ENCODE assay signal across 28 cellular contexts in the genomic region with DNA sequence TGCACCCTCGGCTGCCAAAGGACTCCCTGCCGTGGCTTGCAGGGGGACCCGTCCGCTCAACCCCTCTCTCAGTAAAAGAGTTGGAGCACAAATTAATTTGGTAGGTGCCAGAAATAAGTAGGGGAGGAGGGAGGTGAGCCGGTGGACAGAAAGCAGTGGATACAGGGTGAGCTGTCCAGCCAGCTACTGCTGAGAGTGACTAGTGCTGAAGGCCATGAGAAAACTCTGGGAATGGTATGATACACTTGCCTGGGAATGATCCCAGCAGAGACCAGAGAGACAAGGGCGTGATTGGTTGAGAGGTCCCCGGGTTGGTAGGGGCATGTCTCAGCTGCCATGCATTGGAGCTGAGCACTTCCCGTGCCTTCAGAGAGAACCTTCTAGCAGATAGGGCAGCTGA. TPM values are rescaled to one million over a fixed set of nuclear protein-coding genes. Genes with fewer than 3 reads are reported as not detected.
A peak's percentile ranks its signal among the peaks of the same experiment; 100 is the strongest.
DNase-seq lines count a peak whose midpoint lies in the region; ATAC-seq, FAIRE-seq and TF ChIP-seq lines count a peak whose summit lies in the region.
"Had no signal": no experiment of that assay in that cellular context is flagged by ENCODE, and none has a peak within 500 bp of the region (broad histone marks: within the 10 kb centered on the region; RNA-seq: fewer than 3 reads in every experiment).

No MANE protein-coding gene starts in this region.

- H2AK9ac ChIP-seq in IMR-90 (replicated peaks; ENCODE audit: low read depth, low read length, poor library complexity), result no peak overlapping the region

- H3K27ac Mint-ChIP-seq in activated T-cell treated with anti-CD3 and anti-CD28 coated beads, Interleukin-2, amount 50 U/mL, for 72 hours, result no peak overlapping the region
- H3K27ac Mint-ChIP-seq: CD8-positive, alpha-beta T cell; GM23338; H9; T-helper 17 cell had no signal

- POLR2A ChIA-PET in A549 (lab: Yijun Ruan, JAX) (interaction anchor here (0.9 kb wide), 1 partner anchor 15 kb away, joined by 3 read pairs; no protein-coding TSS in a partner anchor), IMR-90 (lab: Charles Lee; ENCODE audit: unreplicated experiment) (no interaction called here)

- H3K4me3 ChIP-seq in A549 (no peak overlapping the region), IMR-90 (ENCODE audit: insufficient read depth, low read depth, low read length) (no peak overlapping the region), esophagus muscularis mucosa (no peak overlapping the region), right atrium auricular region (no peak overlapping the region)
- H3K4me3 ChIP-seq: GM23338, MG63, SK-N-MC had no signal

- 85% methylated on average over 5 of the region's 8 CpGs for WGBS in A549 (ENCODE audit: missing lambda C conversion rate)
- 55% methylated on average over 2 of the region's 8 CpGs; no CpG with 5 or more reads in 1 of the 2 experiments for WGBS in IMR-90 (ENCODE audit: extremely low coverage in 2 of 2, insufficient read length in 1 of 2), 2 experiments
- WGBS in esophagus muscularis mucosa, result 79% methylated on average over 8 of the region's 8 CpGs

- H3K4ac ChIP-seq in IMR-90 (ENCODE audit: low read depth, low read length), result no peak overlapping the region

- no peak overlapping the region for H3K56ac ChIP-seq in IMR-90 (ENCODE audit: extremely low read depth, insufficient read depth, low read length)

- H3K4me3 Mint-ChIP-seq in activated T-cell treated with anti-CD3 and anti-CD28 coated beads, Interleukin-2, amount 50 U/mL, for 72 hours, result no peak overlapping the region
- H3K4me3 Mint-ChIP-seq: CD8-positive, alpha-beta T cell; GM23338; H9; T-helper 17 cell had no signal

- H2AFZ ChIP-seq in IMR-90 (replicated peaks; ENCODE audit: low read length, poor library complexity), result peak overlapping the region; percentile 38
- H2AFZ ChIP-seq: GM23338 had no signal

- no peak overlapping the region for H2BK15ac ChIP-seq in IMR-90 (ENCODE audit: low read depth, low read length)

- peaks cover 0 to 5% of the 10 kb centered on the region in 2 donors for H3K9me3 Mint-ChIP-seq in activated T-cell treated with anti-CD3 and anti-CD28 coated beads, Interleukin-2, amount 50 U/mL, for 72 hours

- H2BK120ac ChIP-seq in IMR-90 (ENCODE audit: low read depth, low read length), result no peak overlapping the region

- TF ChIP-seq POLR2A in A549 (IDR thresholded peaks at IDR 0.05; ENCODE audit: low read length) (no peak), IMR-90 (IDR thresholded peaks at IDR 0.05; ENCODE audit: low read depth, low read length) (no peak), esophagus muscularis mucosa (IDR thresholded peaks at IDR 0.05; ENCODE audit: low read depth) (no peak)

- no peak for TF ChIP-seq RAD21 in A549 (conservative IDR thresholded peaks at IDR 0.05 in 1 of 2, IDR thresholded peaks at IDR 0.05 in 1 of 2)
- TF ChIP-seq RAD21 in IMR-90 (IDR thresholded peaks at IDR 0.05; ENCODE audit: low read length), result no peak

- no peak overlapping the region for H2BK5ac ChIP-seq in IMR-90 (ENCODE audit: low read depth, low read length, poor library complexity, severe bottlenecking)

- in situ Hi-C loops in IMR-90 (cut with MboI; ENCODE audit: low sequenced_read_pairs), result no loop called here

- H3K36me3 Mint-ChIP-seq in activated T-cell treated with anti-CD3 and anti-CD28 coated beads, Interleukin-2, amount 50 U/mL, for 72 hours (ENCODE audit: insufficient read depth in 2 of 2), result peaks cover 2% of the 10 kb centered on the region in 2 donors
- H3K36me3 Mint-ChIP-seq: CD8-positive, alpha-beta T cell had no signal

- no peak overlapping the region for H3K23ac ChIP-seq in IMR-90 (ENCODE audit: low read depth, low read length)

- ATAC-seq in A549 (no peak), IMR-90 (ENCODE audit: low read depth) (peak; percentile 33; the same call in 1 of the 2 replicates), GM18858 (IDR thresholded peaks at IDR 0.05; ENCODE audit: unreplicated experiment) (no peak)
- no peak for ATAC-seq in activated T-cell treated with anti-CD3 and anti-CD28 coated beads, Interleukin-2, amount 50 U/mL, for 72 hours (replicated peaks in 1 of 2)
- ATAC-seq: CD8-positive, alpha-beta T cell; GM23338; T-helper 17 cell had no signal

- TF ChIP-seq CTCF in A549 (IDR thresholded peaks at IDR 0.05) (no peak), IMR-90 (conservative IDR thresholded peaks at IDR 0.05; ENCODE audit: low read depth, low read length) (no peak), esophagus muscularis mucosa (IDR thresholded peaks at IDR 0.05) (no peak), right atrium auricular region (IDR thresholded peaks at IDR 0.05) (no peak)

- H4K91ac ChIP-seq in IMR-90 (ENCODE audit: insufficient read depth, low read depth, low read length), result no peak overlapping the region

- H3K36me3 ChIP-seq in IMR-90 (ENCODE audit: control insufficient read depth, insufficient read depth, low read length) (no peaks in the 10 kb centered on the region), esophagus muscularis mucosa (no peaks in the 10 kb centered on the region), right atrium auricular region (no peaks in the 10 kb centered on the region)
- H3K36me3 ChIP-seq: MG63 had no signal

- peak overlapping the region; percentile 27 to 63 for H3K27ac ChIP-seq in A549
- H3K27ac ChIP-seq in IMR-90 (ENCODE audit: insufficient read depth, low read length), result no peak overlapping the region
- H3K27ac ChIP-seq in esophagus muscularis mucosa (replicated peaks in 1 of 4), result no peak overlapping the region
- no peak overlapping the region for H3K27ac ChIP-seq in right atrium auricular region
- H3K27ac ChIP-seq: C4-2B, SK-N-MC had no signal

- H3K27me3 Mint-ChIP-seq in activated T-cell treated with anti-CD3 and anti-CD28 coated beads, Interleukin-2, amount 50 U/mL, for 72 hours (ENCODE audit: low read depth), result peaks cover 50% of the 10 kb centered on the region

- no peak overlapping the region for H2AK5ac ChIP-seq in IMR-90 (ENCODE audit: low read depth, low read length)

- peaks cover 23% of the 10 kb centered on the region for H3K9me1 ChIP-seq in IMR-90 (ENCODE audit: insufficient read depth, low read length)

- dilution Hi-C loops in IMR-90 (cut with HindIII; ENCODE audit: low sequenced_read_pairs, unreplicated experiment), result no loop called here

- H4K20me1 ChIP-seq in IMR-90 (ENCODE audit: insufficient read depth, low read length), result no peaks in the 10 kb centered on the region

- no peak overlapping the region for H4K5ac ChIP-seq in IMR-90 (ENCODE audit: low read depth, low read length)

- TF ChIP-seq EP300 in A549 (IDR thresholded peaks at IDR 0.05) (no peak), esophagus muscularis mucosa (IDR thresholded peaks at IDR 0.05) (no peak)

- DNase-seq in A549 (ENCODE audit: low read depth in 1 of 2, low spot score in 1 of 2), result no peak
- peak; percentile 70 for DNase-seq in EH (ENCODE audit: low read depth)
- peak; percentile 30 for DNase-seq in IMR-90
- peak; percentile 29 for DNase-seq in esophagus muscularis mucosa (ENCODE audit: extremely low spot score)
- DNase-seq in right atrium auricular region (ENCODE audit: low spot score), result no peak
- no peak for DNase-seq in NCI-H2171 (lab: John Stamatoyannopoulos, UW)
- DNase-seq in activated T-cell treated with anti-CD3 and anti-CD28 coated beads, Interleukin-2, amount 50 U/mL, for 72 hours, result no peak
- DNase-seq: AML-193; Caco-2; CD8-positive, alpha-beta T cell; DMS 273 treated with DMSO at 0.1 percent for 48 hours; DMS79; H9; KBM-7; MG63; NCI-H2029; NCI-H226; NCI-H510A; NCI-H69; SIG-M5; T-helper 17 cell had no signal

- CTCF ChIA-PET in A549 (lab: Yijun Ruan, JAX) (interaction anchor here (1.4 to 2.2 kb wide), 3 partner anchors 15 to 530 kb away, joined by 3 to 10 read pairs (median 6); a partner anchor contains a TSS), IMR-90 (lab: Yijun Ruan, JAX) (interaction anchor here (0.8 kb wide), 1 partner anchor 9 kb away, joined by 3 read pairs; no protein-coding TSS in a partner anchor)

- no peaks in the 10 kb centered on the region for H3K4me1 Mint-ChIP-seq in activated T-cell treated with anti-CD3 and anti-CD28 coated beads, Interleukin-2, amount 50 U/mL, for 72 hours (ENCODE audit: low read depth)
- H3K4me1 Mint-ChIP-seq: H9, T-helper 17 cell had no signal

- H3K9ac ChIP-seq in IMR-90 (ENCODE audit: low read depth, low read length), result no peak overlapping the region

- peaks cover 48% of the 10 kb centered on the region for H3K4me1 ChIP-seq in A549
- peaks cover 23% of the 10 kb centered on the region for H3K4me1 ChIP-seq in IMR-90 (ENCODE audit: control insufficient read depth, insufficient read depth, low read length)
- peaks cover 0 to 52% (median 48%) of the 10 kb centered on the region in 4 donors for H3K4me1 ChIP-seq in esophagus muscularis mucosa
- H3K4me1 ChIP-seq in right atrium auricular region, result no peaks in the 10 kb centered on the region

- no peak overlapping the region for H4K8ac ChIP-seq in IMR-90 (ENCODE audit: low read depth in 2 of 2, low read length in 2 of 2)

- H3K4me2 ChIP-seq in A549 (no peak overlapping the region), IMR-90 (ENCODE audit: low read depth, low read length) (no peak overlapping the region)
- H3K4me2 ChIP-seq: GM23338 had no signal

- no peak for FAIRE-seq in A549 (lab: Jason Lieb, UNC)
- FAIRE-seq: GM18507, RCC 7860 had no signal

- no peaks in the 10 kb centered on the region for H3K27me3 ChIP-seq in IMR-90 (ENCODE audit: control insufficient read depth, insufficient read depth, low read length)
- no peaks in the 10 kb centered on the region for H3K27me3 ChIP-seq in esophagus muscularis mucosa
- H3K27me3 ChIP-seq in right atrium auricular region, result no peaks in the 10 kb centered on the region
- H3K27me3 ChIP-seq: MG63 had no signal

- H3K14ac ChIP-seq in IMR-90 (replicated peaks; ENCODE audit: low read depth, low read length), result no peak overlapping the region

- 0 out of 3 replicates have a peak, but pooled peaks cover 5% of the 10 kb centered on the region for H3K9me3 ChIP-seq in A549
- no peaks in the 10 kb centered on the region for H3K9me3 ChIP-seq in IMR-90 (ENCODE audit: control insufficient read depth, insufficient read depth, low read length)
- H3K9me3 ChIP-seq in esophagus muscularis mucosa, result no peaks in the 10 kb centered on the region
- H3K9me3 ChIP-seq in right atrium auricular region, result no peaks in the 10 kb centered on the region
- H3K9me3 ChIP-seq: MG63 had no signal

- no peak overlapping the region for H2BK20ac ChIP-seq in IMR-90 (ENCODE audit: low read depth, low read length)

- intact Hi-C loops in IMR-90 (cut with micrococcal nuclease) (no loop called here), esophagus muscularis mucosa (cut with DNase I) (no loop called here)

- no TSS peak for BruUV-seq in IMR-90 (replicated peaks; lab: Mats Ljungman, UMichigan)

- H3K18ac ChIP-seq in IMR-90 (ENCODE audit: low read depth, low read length), result no peak overlapping the region

- no peaks in the 10 kb centered on the region for H3K79me1 ChIP-seq in IMR-90 (ENCODE audit: low read depth in 1 of 2, low read length in 2 of 2)

RNA-seq across cellular contexts. Expression of a gene that starts 15.7 kb away (rescaled TPM):
- 2.1 and 3.5 TPM in 2 replicates for polyA plus RNA-seq in A549 (2011; rRNA removed)
- polyA plus RNA-seq in A549 (2012; cell fraction: cytosol; rRNA removed), result 0.49 and 0.98 TPM in 2 replicates
- polyA plus RNA-seq in A549 (2012; cell fraction: nucleus; rRNA removed), result 0.77 and 0.79 TPM in 2 replicates
- 3.1 to 3.6 TPM (median 3.6 TPM) in 3 replicates for polyA plus RNA-seq in A549 (2017; fragmentation: RNase III; extraction: RNeasy Plus Mini Kit Qiagen cat#74134 plus additional on column Dnase treatment)
- polyA minus RNA-seq in A549 (2011; rRNA and poly(A)+ RNA removed), result 1.5 and 1.8 TPM in 2 replicates
- total RNA-seq in IMR-90 (2012; rRNA removed), result not detected in 2 replicates
- polyA plus RNA-seq in IMR-90 (2012; rRNA removed), result 0.09 TPM in 1 of 2 replicates, not detected in the other
- polyA plus RNA-seq in IMR-90 (2012; cell fraction: cytosol; rRNA removed), result 0.02 and 0.07 TPM in 2 replicates
- polyA plus RNA-seq in IMR-90 (2012; cell fraction: nucleus; rRNA removed; ENCODE audit: low replicate concordance), result 0.11 and 0.12 TPM in 2 replicates
- 1 to 10 TPM; 2.5 to 4.4 (median 2.9) TPM for total RNA-seq in esophagus muscularis mucosa
- total RNA-seq in right atrium auricular region, result not detected
- not detected for total RNA-seq in activated T-cell treated with anti-CD3 and anti-CD28 coated beads, Interleukin-2, amount 50 U/mL, for 72 hours
- total RNA-seq: CD8-positive, alpha-beta T cell; GM23338; OCI-LY7; T-helper 17 cell had no signal
- polyA plus RNA-seq: GM23338 had no signal

Comparison
In these comparisons a context has a peak if more than half of its experiments do, and no peak if none do; other contexts are left out.
1. DNase-seq: peak in EH (single experiment), IMR-90 (single experiment) and esophagus muscularis mucosa (single experiment); none in A549 (0 of 2), right atrium auricular region (single experiment), NCI-H2171 (single experiment) and activated T-cell treated with anti-CD3 and anti-CD28 coated beads, Interleukin-2, amount 50 U/mL, for 72 hours (0 of 2).
2. H3K27ac ChIP-seq: peak in A549 (2 of 2); none in IMR-90 (single experiment), esophagus muscularis mucosa (0 of 4) and right atrium auricular region (0 of 2).